In the genomic region with DNA sequence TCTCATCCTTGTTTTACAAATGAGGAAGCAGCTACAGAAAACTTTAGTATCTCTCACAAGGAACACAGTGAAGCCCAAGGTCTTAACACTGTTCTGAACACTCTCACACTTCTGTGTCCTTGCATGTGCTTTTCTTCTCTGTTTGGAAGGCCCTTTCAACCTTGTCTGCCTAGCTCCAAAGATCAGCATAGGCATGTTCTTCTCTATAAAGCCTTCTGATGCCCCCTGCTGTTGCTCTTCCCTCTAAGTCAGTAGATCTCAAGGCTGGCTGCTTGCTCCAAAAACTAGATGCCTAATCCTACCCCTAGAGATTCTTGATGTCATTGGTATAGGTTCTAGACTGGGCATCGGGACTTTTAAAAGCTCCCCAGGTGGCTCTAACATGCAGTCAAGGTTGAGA, we compare ENCODE assay signal across 8 cellular contexts. TPM values are rescaled to one million over a fixed set of nuclear protein-coding genes. Genes with fewer than 3 reads are reported as not detected.
A peak's percentile ranks its signal among the peaks of the same experiment; 100 is the strongest.
DNase-seq lines count a peak whose midpoint lies in the region; ATAC-seq and TF ChIP-seq lines count a peak whose summit lies in the region.

No MANE protein-coding gene starts in this region.

- intact Hi-C loops in left ventricle myocardium superior (cut with micrococcal nuclease) = loop anchor here (2.0 to 10.0 kb wide), 2 partner anchors 119 to 153 kb away; a partner anchor contains a TSS

- no peaks in the 10 kb centered on the region for H3K36me3 Mint-ChIP-seq in activated naive CD8-positive, alpha-beta T cell treated with anti-CD3 and anti-CD28 coated beads, Interleukin-2, amount 50 U/mL, for 24 hours (ENCODE audit: low read depth)

- no peaks in the 10 kb centered on the region for H3K9me3 Mint-ChIP-seq in activated naive CD8-positive, alpha-beta T cell treated with anti-CD3 and anti-CD28 coated beads, Interleukin-2, amount 50 U/mL, for 24 hours

- H3K27ac Mint-ChIP-seq in activated naive CD8-positive, alpha-beta T cell treated with anti-CD3 and anti-CD28 coated beads, Interleukin-2, amount 50 U/mL, for 24 hours = no peak overlapping the region

- DNase-seq in DMS 273 (lab: John Stamatoyannopoulos, UW; ENCODE audit: unreplicated experiment) (peak; percentile 78), NOMO-1 treated with DMSO at 0.1 percent for 48 hours (lab: John Stamatoyannopoulos, UW; ENCODE audit: unreplicated experiment) (peak; percentile 86), left ventricle myocardium superior (no peak), retinal pigment epithelial cell (ENCODE audit: low read depth) (no peak), OCI-M2 (lab: John Stamatoyannopoulos, UW; ENCODE audit: unreplicated experiment) (no peak)
- DNase-seq in activated naive CD8-positive, alpha-beta T cell treated with anti-CD3 and anti-CD28 coated beads, Interleukin-2, amount 50 U/mL, for 24 hours = peak; percentile 12

- no peak overlapping the region for H3K4me3 Mint-ChIP-seq in activated naive CD8-positive, alpha-beta T cell treated with anti-CD3 and anti-CD28 coated beads, Interleukin-2, amount 50 U/mL, for 24 hours

- no peaks in the 10 kb centered on the region for H3K27me3 Mint-ChIP-seq in activated naive CD8-positive, alpha-beta T cell treated with anti-CD3 and anti-CD28 coated beads, Interleukin-2, amount 50 U/mL, for 24 hours

- peaks cover 14% of the 10 kb centered on the region for H3K4me1 Mint-ChIP-seq in activated naive CD8-positive, alpha-beta T cell treated with anti-CD3 and anti-CD28 coated beads, Interleukin-2, amount 50 U/mL, for 24 hours

- TF ChIP-seq CTCF in retinal pigment epithelial cell (conservative IDR thresholded peaks at IDR 0.05; ENCODE audit: low read depth, low read length) = peak; percentile 56

- no peak overlapping the region for H3K4me3 ChIP-seq in retinal pigment epithelial cell (ENCODE audit: low read length)

- ATAC-seq in GM19351 (IDR thresholded peaks at IDR 0.05; ENCODE audit: unreplicated experiment) (peak; percentile 61), HG03565 (IDR thresholded peaks at IDR 0.05; ENCODE audit: unreplicated experiment) (peak; percentile 56), left ventricle myocardium superior (peak; percentile 94)
- peak; percentile 71 for ATAC-seq in activated naive CD8-positive, alpha-beta T cell treated with anti-CD3 and anti-CD28 coated beads, Interleukin-2, amount 50 U/mL, for 24 hours

RNA-seq across cellular contexts. Expression of a gene that starts 5.9 kb away (rescaled TPM):
- 105 TPM for total RNA-seq in left ventricle myocardium superior

RNA-seq across cellular contexts. Expression of a gene that starts 6.0 kb away (rescaled TPM):
- not detected for total RNA-seq in left ventricle myocardium superior

Comparison
In these comparisons a context has a peak if more than half of its experiments do, and no peak if none do; other contexts are left out.
1. DNase-seq: peak in DMS 273 (single experiment), NOMO-1 treated with DMSO at 0.1 percent for 48 hours (single experiment) and activated naive CD8-positive, alpha-beta T cell treated with anti-CD3 and anti-CD28 coated beads, Interleukin-2, amount 50 U/mL, for 24 hours (single experiment); none in left ventricle myocardium superior (single experiment), retinal pigment epithelial cell (single experiment) and OCI-M2 (single experiment).
2. Peak in every context shown above with its lines, with median percentiles within 50 percentile points of each other: ATAC-seq.